In the genomic region with DNA sequence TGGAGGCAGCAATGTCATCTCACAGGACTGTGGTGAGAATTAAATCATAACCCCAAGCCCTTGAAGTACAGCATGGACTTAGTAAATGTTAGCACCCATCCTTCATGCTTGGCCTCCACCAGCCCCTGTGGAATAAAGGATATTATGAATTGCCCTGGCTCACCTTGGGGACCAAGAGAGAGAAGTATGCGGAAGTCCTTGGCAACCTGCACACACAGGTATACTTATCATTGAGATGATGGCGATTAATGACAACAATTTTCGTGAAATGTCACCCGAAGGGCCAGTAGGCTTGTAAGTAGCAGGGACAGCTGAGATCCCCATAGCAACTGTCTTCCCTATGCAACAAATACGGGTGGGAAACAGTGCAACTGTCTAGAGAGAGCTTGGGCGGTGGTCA, we compare ENCODE assay signal across 22 cellular contexts.
DNase-seq lines count a peak whose midpoint lies in the region; ATAC-seq and TF ChIP-seq lines count a peak whose summit lies in the region.
"Had no signal": no experiment of that assay in that cellular context is flagged by ENCODE, and none has a peak within 500 bp of the region (broad histone marks: within the 10 kb centered on the region; RNA-seq: fewer than 3 reads in every experiment).

No MANE protein-coding gene starts in this region.

- no peak for TF ChIP-seq CTCF in coronary artery (IDR thresholded peaks at IDR 0.05)

- ATAC-seq in left lobe of liver = no peak
- ATAC-seq: A549; CD8-positive, alpha-beta T cell; GM12878 had no signal

- DNase-seq in activated CD8-positive, alpha-beta memory T cell treated with anti-CD3 and anti-CD28 coated beads for 24 hours = peak; percentile 30
- no peak for DNase-seq in activated CD8-positive, alpha-beta memory T cell treated with anti-CD3 and anti-CD28 coated beads, Interleukin-2, amount 50 U/mL, for 48 hours
- DNase-seq in coronary artery (ENCODE audit: low spot score) (peak; percentile 9), left lobe of liver (ENCODE audit: low spot score) (peak; percentile 16), COLO829 (ENCODE audit: low spot score) (no peak), cerebellar cortex (ENCODE audit: low spot score) (no peak)
- DNase-seq: AML-193; CD4-positive, alpha-beta T cell; CD8-positive, alpha-beta T cell; COR-L47; DMS 273 treated with DMSO at 0.1 percent for 48 hours; DMS153; DMS53; DMS79; DND-41; EL; GDM1 had no signal

- H3K4me3 ChIP-seq in coronary artery = no peak overlapping the region
- H3K4me3 ChIP-seq: A549; BLaER1 treated with 17β-estradiol and CSF1 and Interleukin-3, amounts not matched to agents 10 nM and 100 nM; GM12878 had no signal

- H3K27ac ChIP-seq in coronary artery = no peak overlapping the region
- H3K27ac ChIP-seq: 22Rv1; A549; BLaER1 treated with 17β-estradiol and CSF1 and Interleukin-3, amounts not matched to agents 10 nM and 100 nM; C4-2B had no signal

Comparison
In these comparisons a context has a peak if more than half of its experiments do, and no peak if none do; other contexts are left out.
1. DNase-seq: peak in activated CD8-positive, alpha-beta memory T cell treated with anti-CD3 and anti-CD28 coated beads for 24 hours (single experiment), coronary artery (single experiment) and left lobe of liver (single experiment); none in activated CD8-positive, alpha-beta memory T cell treated with anti-CD3 and anti-CD28 coated beads, Interleukin-2, amount 50 U/mL, for 48 hours (single experiment), COLO829 (single experiment) and cerebellar cortex (single experiment).